ENCODE assay signal across 17 cellular contexts in genomic region chr3:128452678-128453275, GRCh38. TPM values are rescaled to one million over a fixed set of nuclear protein-coding genes. Genes with fewer than 3 reads are reported as not detected.
DNase-seq lines count a peak whose midpoint lies in the region; ATAC-seq and TF ChIP-seq lines count a peak whose summit lies in the region.
"Had no signal": no experiment of that assay in that cellular context is flagged by ENCODE, and none has a peak within 500 bp of the region (broad histone marks: within the 10 kb centered on the region; RNA-seq: fewer than 3 reads in every experiment).

No MANE protein-coding gene starts in this region.

- no peaks in the 10 kb centered on the region for H3K79me2 ChIP-seq in neural progenitor cell (ENCODE audit: low read depth)

- H3K27me3 ChIP-seq in BLaER1 (0 out of 2 replicates have a peak, but pooled peaks cover 4% of the 10 kb centered on the region), body of pancreas (no peaks in the 10 kb centered on the region), neural progenitor cell (peaks cover 25% of the 10 kb centered on the region)

- peaks cover 3% of the 10 kb centered on the region for H3K9me3 Mint-ChIP-seq in neural progenitor cell

- TF ChIP-seq POLR2A in body of pancreas (IDR thresholded peaks at IDR 0.05): no peak

- ATAC-seq in body of pancreas (peak; percentile 28), HG03378 (IDR thresholded peaks at IDR 0.05; ENCODE audit: unreplicated experiment) (no peak)
- ATAC-seq: CD8-positive, alpha-beta T cell had no signal

- peaks cover 25% of the 10 kb centered on the region for H3K27me3 Mint-ChIP-seq in neural progenitor cell (ENCODE audit: insufficient read depth, low read depth)

- TF ChIP-seq CTCF in body of pancreas (IDR thresholded peaks at IDR 0.05) (no peak), neural progenitor cell (IDR thresholded peaks at IDR 0.05) (no peak)

- no peak overlapping the region for H2AFZ ChIP-seq in neural progenitor cell (replicated peaks)

- H4K20me1 ChIP-seq in BLaER1 (0 out of 2 replicates have a peak, but pooled peaks cover 5% of the 10 kb centered on the region), neural progenitor cell (ENCODE audit: low read depth) (no peaks in the 10 kb centered on the region)

- no peak overlapping the region for H3K9ac ChIP-seq in BLaER1
- no peak overlapping the region for H3K9ac ChIP-seq in neural progenitor cell

- no peaks in the 10 kb centered on the region for H3K36me3 Mint-ChIP-seq in neural progenitor cell

- 61 to 63% methylated on average over 14 to 21 of the region's 21 CpGs for WGBS in body of pancreas, 2 donors

- H3K4me3 ChIP-seq in BLaER1 (no peak overlapping the region), body of pancreas (no peak overlapping the region), neural progenitor cell (no peak overlapping the region)

- H3K4me1 Mint-ChIP-seq in neural progenitor cell: peaks cover 11% of the 10 kb centered on the region

- H3K4me3 Mint-ChIP-seq in neural progenitor cell: no peak overlapping the region
- H3K4me3 Mint-ChIP-seq: CD8-positive, alpha-beta T cell had no signal

- H3K27ac ChIP-seq in BLaER1: no peak overlapping the region
- no peak overlapping the region for H3K27ac ChIP-seq in body of pancreas
- no peak overlapping the region for H3K27ac ChIP-seq in neural progenitor cell
- H3K27ac ChIP-seq: C4-2B had no signal

- intact Hi-C loops in body of pancreas (cut with DNase I): no loop called here

- peak overlapping the region; percentile 32 for H3K27ac Mint-ChIP-seq in neural progenitor cell
- H3K27ac Mint-ChIP-seq: CD4-positive, CD25-positive, alpha-beta regulatory T cell; CD8-positive, alpha-beta T cell had no signal

- H3K4me2 ChIP-seq in BLaER1: 0 out of 2 replicates have a peak overlapping the region, but pooled peaks have one; percentile 49
- H3K4me2 ChIP-seq in neural progenitor cell: no peak overlapping the region

- peaks cover 35% of the 10 kb centered on the region for H3K4me1 ChIP-seq in BLaER1
- H3K4me1 ChIP-seq in body of pancreas: no peaks in the 10 kb centered on the region
- peaks cover 5% of the 10 kb centered on the region for H3K4me1 ChIP-seq in neural progenitor cell
- H3K4me1 ChIP-seq: Caco-2 had no signal

- H3F3A ChIP-seq in neural progenitor cell (ENCODE audit: low read depth): no peaks in the 10 kb centered on the region

- no peaks in the 10 kb centered on the region for H3K36me3 ChIP-seq in BLaER1
- H3K36me3 ChIP-seq in body of pancreas (replicated peaks in 1 of 2; ENCODE audit: insufficient read depth in 1 of 2, low read depth in 2 of 2): no peaks in the 10 kb centered on the region
- H3K36me3 ChIP-seq in neural progenitor cell: no peaks in the 10 kb centered on the region

- H3K9me3 ChIP-seq in BLaER1: no peaks in the 10 kb centered on the region
- H3K9me3 ChIP-seq in body of pancreas: no peaks in the 10 kb centered on the region
- H3K9me3 ChIP-seq in neural progenitor cell (ENCODE audit: low read depth): no peaks in the 10 kb centered on the region
- H3K9me3 ChIP-seq: Caco-2 had no signal

- DNase-seq in body of pancreas (peak in 1 of 4 donors; percentile 30), neural progenitor cell (ENCODE audit: low spot score) (no peak), retina (peak; percentile 41), islet precursor cell (no peak)
- DNase-seq: Caco-2; CD4-positive, CD25-positive, alpha-beta regulatory T cell; CD8-positive, alpha-beta T cell; DMS153; DND-41; GOT3; H7; HCEC 1CT had no signal

RNA-seq across cellular contexts. Expression of gene DNAJB8, which starts 13.9 kb away (rescaled TPM):
- total RNA-seq in body of pancreas (not detected), neural progenitor cell (ENCODE audit: low replicate concordance) (not detected in 2 replicates)
- total RNA-seq: A172; A673; Caco-2; CD4-positive, CD25-positive, alpha-beta regulatory T cell; CD8-positive, alpha-beta T cell; H7 had no signal

RNA-seq across cellular contexts. Expression of gene GATA2, which starts 40.2 kb away (rescaled TPM):
- total RNA-seq in body of pancreas (10 to 100 TPM; 11.7 to 12.9 TPM), neural progenitor cell (ENCODE audit: low replicate concordance) (0.09 TPM in 1 of 2 replicates, not detected in the other)

Comparison
In these comparisons a context has a peak if more than half of its experiments do, and no peak if none do; other contexts are left out.
1. RNA of gene GATA2, which starts 40.2 kb away (total RNA-seq): 11.7 to 12.9 TPM in body of pancreas; 0.09 TPM in neural progenitor cell; every median in the first group is over 10 times any median in the second.